1 cellular context compared by ENCODE assay signal in the genomic region with DNA sequence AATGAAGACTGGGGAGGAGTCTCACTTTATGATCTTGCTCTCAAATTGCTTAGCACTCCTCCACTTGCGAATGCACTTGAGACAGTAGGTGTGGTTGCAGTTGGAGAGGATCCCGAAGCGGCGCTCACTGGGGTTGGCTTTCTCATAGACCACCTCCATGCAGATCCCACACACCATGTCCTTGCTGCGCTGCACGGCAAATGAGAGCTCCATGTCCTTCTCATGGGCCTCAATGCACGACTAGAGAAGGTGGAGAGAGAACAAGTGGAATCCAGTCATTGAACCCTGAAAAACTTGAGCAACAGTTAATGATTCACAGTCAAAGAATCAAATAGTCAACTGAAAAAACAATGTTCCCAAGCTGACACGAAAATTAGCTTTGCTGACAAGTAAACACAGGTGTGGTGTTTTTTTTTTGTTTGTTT.
TF ChIP-seq lines count a peak whose summit lies in the region.

No MANE protein-coding gene starts in this region.

TF ChIP-seq in WTC11, 78 proteins besides CTCF, POLR2A, EP300 and RAD21:
- TF ChIP-seq, protein P1, sequence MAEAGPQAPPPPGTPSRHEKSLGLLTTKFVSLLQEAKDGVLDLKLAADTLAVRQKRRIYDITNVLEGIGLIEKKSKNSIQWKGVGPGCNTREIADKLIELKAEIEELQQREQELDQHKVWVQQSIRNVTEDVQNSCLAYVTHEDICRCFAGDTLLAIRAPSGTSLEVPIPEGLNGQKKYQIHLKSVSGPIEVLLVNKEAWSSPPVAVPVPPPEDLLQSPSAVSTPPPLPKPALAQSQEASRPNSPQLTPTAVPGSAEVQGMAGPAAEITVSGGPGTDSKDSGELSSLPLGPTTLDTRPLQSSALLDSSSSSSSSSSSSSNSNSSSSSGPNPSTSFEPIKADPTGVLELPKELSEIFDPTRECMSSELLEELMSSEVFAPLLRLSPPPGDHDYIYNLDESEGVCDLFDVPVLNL (CRISPR knock-in tag; IDR thresholded peaks at IDR 0.05; ENCODE audit: borderline replicate concordance, low read depth), result no peak
- TF ChIP-seq, protein P2, sequence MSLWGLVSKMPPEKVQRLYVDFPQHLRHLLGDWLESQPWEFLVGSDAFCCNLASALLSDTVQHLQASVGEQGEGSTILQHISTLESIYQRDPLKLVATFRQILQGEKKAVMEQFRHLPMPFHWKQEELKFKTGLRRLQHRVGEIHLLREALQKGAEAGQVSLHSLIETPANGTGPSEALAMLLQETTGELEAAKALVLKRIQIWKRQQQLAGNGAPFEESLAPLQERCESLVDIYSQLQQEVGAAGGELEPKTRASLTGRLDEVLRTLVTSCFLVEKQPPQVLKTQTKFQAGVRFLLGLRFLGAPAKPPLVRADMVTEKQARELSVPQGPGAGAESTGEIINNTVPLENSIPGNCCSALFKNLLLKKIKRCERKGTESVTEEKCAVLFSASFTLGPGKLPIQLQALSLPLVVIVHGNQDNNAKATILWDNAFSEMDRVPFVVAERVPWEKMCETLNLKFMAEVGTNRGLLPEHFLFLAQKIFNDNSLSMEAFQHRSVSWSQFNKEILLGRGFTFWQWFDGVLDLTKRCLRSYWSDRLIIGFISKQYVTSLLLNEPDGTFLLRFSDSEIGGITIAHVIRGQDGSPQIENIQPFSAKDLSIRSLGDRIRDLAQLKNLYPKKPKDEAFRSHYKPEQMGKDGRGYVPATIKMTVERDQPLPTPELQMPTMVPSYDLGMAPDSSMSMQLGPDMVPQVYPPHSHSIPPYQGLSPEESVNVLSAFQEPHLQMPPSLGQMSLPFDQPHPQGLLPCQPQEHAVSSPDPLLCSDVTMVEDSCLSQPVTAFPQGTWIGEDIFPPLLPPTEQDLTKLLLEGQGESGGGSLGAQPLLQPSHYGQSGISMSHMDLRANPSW (CRISPR knock-in tag; conservative IDR thresholded peaks at IDR 0.05; ENCODE audit: low read depth), result no peak
- TF ChIP-seq HMGA2 (CRISPR knock-in tag; IDR thresholded peaks at IDR 0.05), result no peak
- TF ChIP-seq, protein P3, sequence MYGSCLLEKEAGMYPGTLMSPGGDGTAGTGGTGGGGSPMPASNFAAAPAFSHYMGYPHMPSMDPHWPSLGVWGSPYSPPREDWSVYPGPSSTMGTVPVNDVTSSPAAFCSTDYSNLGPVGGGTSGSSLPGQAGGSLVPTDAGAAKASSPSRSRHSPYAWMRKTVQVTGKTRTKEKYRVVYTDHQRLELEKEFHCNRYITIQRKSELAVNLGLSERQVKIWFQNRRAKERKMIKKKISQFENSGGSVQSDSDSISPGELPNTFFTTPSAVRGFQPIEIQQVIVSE (CRISPR knock-in tag; IDR thresholded peaks at IDR 0.05; ENCODE audit: borderline replicate concordance), result no peak
- TF ChIP-seq, protein P4, sequence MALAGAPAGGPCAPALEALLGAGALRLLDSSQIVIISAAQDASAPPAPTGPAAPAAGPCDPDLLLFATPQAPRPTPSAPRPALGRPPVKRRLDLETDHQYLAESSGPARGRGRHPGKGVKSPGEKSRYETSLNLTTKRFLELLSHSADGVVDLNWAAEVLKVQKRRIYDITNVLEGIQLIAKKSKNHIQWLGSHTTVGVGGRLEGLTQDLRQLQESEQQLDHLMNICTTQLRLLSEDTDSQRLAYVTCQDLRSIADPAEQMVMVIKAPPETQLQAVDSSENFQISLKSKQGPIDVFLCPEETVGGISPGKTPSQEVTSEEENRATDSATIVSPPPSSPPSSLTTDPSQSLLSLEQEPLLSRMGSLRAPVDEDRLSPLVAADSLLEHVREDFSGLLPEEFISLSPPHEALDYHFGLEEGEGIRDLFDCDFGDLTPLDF (CRISPR knock-in tag; IDR thresholded peaks at IDR 0.05), result no peak
- TF ChIP-seq, protein P5, sequence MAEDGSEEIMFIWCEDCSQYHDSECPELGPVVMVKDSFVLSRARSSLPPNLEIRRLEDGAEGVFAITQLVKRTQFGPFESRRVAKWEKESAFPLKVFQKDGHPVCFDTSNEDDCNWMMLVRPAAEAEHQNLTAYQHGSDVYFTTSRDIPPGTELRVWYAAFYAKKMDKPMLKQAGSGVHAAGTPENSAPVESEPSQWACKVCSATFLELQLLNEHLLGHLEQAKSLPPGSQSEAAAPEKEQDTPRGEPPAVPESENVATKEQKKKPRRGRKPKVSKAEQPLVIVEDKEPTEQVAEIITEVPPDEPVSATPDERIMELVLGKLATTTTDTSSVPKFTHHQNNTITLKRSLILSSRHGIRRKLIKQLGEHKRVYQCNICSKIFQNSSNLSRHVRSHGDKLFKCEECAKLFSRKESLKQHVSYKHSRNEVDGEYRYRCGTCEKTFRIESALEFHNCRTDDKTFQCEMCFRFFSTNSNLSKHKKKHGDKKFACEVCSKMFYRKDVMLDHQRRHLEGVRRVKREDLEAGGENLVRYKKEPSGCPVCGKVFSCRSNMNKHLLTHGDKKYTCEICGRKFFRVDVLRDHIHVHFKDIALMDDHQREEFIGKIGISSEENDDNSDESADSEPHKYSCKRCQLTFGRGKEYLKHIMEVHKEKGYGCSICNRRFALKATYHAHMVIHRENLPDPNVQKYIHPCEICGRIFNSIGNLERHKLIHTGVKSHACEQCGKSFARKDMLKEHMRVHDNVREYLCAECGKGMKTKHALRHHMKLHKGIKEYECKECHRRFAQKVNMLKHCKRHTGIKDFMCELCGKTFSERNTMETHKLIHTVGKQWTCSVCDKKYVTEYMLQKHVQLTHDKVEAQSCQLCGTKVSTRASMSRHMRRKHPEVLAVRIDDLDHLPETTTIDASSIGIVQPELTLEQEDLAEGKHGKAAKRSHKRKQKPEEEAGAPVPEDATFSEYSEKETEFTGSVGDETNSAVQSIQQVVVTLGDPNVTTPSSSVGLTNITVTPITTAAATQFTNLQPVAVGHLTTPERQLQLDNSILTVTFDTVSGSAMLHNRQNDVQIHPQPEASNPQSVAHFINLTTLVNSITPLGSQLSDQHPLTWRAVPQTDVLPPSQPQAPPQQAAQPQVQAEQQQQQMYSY (CRISPR knock-in tag; IDR thresholded peaks at IDR 0.05), result no peak
- TF ChIP-seq, protein P6, sequence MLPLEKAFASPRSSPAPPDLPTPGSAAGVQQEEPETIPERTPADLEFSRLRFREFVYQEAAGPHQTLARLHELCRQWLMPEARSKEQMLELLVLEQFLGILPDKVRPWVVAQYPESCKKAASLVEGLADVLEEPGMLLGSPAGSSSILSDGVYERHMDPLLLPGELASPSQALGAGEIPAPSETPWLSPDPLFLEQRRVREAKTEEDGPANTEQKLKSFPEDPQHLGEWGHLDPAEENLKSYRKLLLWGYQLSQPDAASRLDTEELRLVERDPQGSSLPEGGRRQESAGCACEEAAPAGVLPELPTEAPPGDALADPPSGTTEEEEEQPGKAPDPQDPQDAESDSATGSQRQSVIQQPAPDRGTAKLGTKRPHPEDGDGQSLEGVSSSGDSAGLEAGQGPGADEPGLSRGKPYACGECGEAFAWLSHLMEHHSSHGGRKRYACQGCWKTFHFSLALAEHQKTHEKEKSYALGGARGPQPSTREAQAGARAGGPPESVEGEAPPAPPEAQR (CRISPR knock-in tag; IDR thresholded peaks at IDR 0.05), result no peak
- no peak for TF ChIP-seq FOXK1 (CRISPR knock-in tag; IDR thresholded peaks at IDR 0.05)
- TF ChIP-seq, protein P7, sequence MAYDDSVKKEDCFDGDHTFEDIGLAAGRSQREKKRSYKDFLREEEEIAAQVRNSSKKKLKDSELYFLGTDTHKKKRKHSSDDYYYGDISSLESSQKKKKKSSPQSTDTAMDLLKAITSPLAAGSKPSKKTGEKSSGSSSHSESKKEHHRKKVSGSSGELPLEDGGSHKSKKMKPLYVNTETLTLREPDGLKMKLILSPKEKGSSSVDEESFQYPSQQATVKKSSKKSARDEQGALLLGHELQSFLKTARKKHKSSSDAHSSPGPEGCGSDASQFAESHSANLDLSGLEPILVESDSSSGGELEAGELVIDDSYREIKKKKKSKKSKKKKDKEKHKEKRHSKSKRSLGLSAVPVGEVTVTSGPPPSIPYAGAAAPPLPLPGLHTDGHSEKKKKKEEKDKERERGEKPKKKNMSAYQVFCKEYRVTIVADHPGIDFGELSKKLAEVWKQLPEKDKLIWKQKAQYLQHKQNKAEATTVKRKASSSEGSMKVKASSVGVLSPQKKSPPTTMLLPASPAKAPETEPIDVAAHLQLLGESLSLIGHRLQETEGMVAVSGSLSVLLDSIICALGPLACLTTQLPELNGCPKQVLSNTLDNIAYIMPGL (CRISPR knock-in tag; IDR thresholded peaks at IDR 0.05), result no peak
- TF ChIP-seq ZNF121 (CRISPR knock-in tag; IDR thresholded peaks at IDR 0.05), result no peak
- TF ChIP-seq NR1H2 (CRISPR knock-in tag; IDR thresholded peaks at IDR 0.05), result no peak
- TF ChIP-seq, protein P8, sequence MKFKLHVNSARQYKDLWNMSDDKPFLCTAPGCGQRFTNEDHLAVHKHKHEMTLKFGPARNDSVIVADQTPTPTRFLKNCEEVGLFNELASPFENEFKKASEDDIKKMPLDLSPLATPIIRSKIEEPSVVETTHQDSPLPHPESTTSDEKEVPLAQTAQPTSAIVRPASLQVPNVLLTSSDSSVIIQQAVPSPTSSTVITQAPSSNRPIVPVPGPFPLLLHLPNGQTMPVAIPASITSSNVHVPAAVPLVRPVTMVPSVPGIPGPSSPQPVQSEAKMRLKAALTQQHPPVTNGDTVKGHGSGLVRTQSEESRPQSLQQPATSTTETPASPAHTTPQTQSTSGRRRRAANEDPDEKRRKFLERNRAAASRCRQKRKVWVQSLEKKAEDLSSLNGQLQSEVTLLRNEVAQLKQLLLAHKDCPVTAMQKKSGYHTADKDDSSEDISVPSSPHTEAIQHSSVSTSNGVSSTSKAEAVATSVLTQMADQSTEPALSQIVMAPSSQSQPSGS (CRISPR knock-in tag; IDR thresholded peaks at IDR 0.05; ENCODE audit: borderline replicate concordance, low read depth), result no peak
- TF ChIP-seq, protein P9, sequence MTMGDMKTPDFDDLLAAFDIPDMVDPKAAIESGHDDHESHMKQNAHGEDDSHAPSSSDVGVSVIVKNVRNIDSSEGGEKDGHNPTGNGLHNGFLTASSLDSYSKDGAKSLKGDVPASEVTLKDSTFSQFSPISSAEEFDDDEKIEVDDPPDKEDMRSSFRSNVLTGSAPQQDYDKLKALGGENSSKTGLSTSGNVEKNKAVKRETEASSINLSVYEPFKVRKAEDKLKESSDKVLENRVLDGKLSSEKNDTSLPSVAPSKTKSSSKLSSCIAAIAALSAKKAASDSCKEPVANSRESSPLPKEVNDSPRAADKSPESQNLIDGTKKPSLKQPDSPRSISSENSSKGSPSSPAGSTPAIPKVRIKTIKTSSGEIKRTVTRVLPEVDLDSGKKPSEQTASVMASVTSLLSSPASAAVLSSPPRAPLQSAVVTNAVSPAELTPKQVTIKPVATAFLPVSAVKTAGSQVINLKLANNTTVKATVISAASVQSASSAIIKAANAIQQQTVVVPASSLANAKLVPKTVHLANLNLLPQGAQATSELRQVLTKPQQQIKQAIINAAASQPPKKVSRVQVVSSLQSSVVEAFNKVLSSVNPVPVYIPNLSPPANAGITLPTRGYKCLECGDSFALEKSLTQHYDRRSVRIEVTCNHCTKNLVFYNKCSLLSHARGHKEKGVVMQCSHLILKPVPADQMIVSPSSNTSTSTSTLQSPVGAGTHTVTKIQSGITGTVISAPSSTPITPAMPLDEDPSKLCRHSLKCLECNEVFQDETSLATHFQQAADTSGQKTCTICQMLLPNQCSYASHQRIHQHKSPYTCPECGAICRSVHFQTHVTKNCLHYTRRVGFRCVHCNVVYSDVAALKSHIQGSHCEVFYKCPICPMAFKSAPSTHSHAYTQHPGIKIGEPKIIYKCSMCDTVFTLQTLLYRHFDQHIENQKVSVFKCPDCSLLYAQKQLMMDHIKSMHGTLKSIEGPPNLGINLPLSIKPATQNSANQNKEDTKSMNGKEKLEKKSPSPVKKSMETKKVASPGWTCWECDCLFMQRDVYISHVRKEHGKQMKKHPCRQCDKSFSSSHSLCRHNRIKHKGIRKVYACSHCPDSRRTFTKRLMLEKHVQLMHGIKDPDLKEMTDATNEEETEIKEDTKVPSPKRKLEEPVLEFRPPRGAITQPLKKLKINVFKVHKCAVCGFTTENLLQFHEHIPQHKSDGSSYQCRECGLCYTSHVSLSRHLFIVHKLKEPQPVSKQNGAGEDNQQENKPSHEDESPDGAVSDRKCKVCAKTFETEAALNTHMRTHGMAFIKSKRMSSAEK (CRISPR knock-in tag; IDR thresholded peaks at IDR 0.05; ENCODE audit: borderline replicate concordance), result no peak
- TF ChIP-seq MXD4 (CRISPR knock-in tag; IDR thresholded peaks at IDR 0.05; ENCODE audit: borderline replicate concordance), result no peak
- TF ChIP-seq, protein P10, sequence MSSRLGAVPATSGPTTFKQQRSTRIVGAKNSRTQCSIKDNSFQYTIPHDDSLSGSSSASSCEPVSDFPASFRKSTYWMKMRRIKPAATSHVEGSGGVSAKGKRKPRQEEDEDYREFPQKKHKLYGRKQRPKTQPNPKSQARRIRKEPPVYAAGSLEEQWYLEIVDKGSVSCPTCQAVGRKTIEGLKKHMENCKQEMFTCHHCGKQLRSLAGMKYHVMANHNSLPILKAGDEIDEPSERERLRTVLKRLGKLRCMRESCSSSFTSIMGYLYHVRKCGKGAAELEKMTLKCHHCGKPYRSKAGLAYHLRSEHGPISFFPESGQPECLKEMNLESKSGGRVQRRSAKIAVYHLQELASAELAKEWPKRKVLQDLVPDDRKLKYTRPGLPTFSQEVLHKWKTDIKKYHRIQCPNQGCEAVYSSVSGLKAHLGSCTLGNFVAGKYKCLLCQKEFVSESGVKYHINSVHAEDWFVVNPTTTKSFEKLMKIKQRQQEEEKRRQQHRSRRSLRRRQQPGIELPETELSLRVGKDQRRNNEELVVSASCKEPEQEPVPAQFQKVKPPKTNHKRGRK (CRISPR knock-in tag; IDR thresholded peaks at IDR 0.05; ENCODE audit: borderline replicate concordance), result no peak
